8 cellular contexts compared by ENCODE assay signal in genomic region chr17:2087597-2088211, GRCh38. TPM values are rescaled to one million over a fixed set of nuclear protein-coding genes. Genes with fewer than 3 reads are reported as not detected.
DNase-seq lines count a peak whose midpoint lies in the region; ATAC-seq and TF ChIP-seq lines count a peak whose summit lies in the region.

No MANE protein-coding gene starts in this region.

- DNase-seq in NB4 (ENCODE audit: low read depth) (peak; percentile 92), upper lobe of left lung (peak in 1 of 2 donors; percentile 61), NCI-H1105 (lab: John Stamatoyannopoulos, UW) (no peak), DMS114 treated with DMSO at 0.1 percent for 48 hours (lab: John Stamatoyannopoulos, UW; ENCODE audit: unreplicated experiment) (no peak)
- peak; percentile 33 for DNase-seq in activated naive CD4-positive, alpha-beta T cell treated with anti-CD3 and anti-CD28 coated beads, Interleukin-2, amount 50 U/mL, for 16 hours

- H3K27me3 ChIP-seq in upper lobe of left lung, result no peaks in the 10 kb centered on the region

- H3K4me1 ChIP-seq in mesodermal cell (ENCODE audit: control insufficient read depth, insufficient read depth, low read length, poor library complexity, severe bottlenecking) (peaks cover 57% of the 10 kb centered on the region), upper lobe of left lung (peaks cover 75 to 95% (median 86%) of the 10 kb centered on the region in 4 donors)

- H3K9me3 ChIP-seq in mesodermal cell (ENCODE audit: control insufficient read depth, low read length) (no peaks in the 10 kb centered on the region), upper lobe of left lung (no peaks in the 10 kb centered on the region)

- H3K27ac ChIP-seq in mesodermal cell (ENCODE audit: low read depth, low read length, severe bottlenecking) (peak overlapping the region; percentile 10), upper lobe of left lung (peak overlapping the region in 3 of 4 donors; percentile 46 to 92 (median 86))

- peak; percentile 29 for ATAC-seq in GM21717 (IDR thresholded peaks at IDR 0.05; ENCODE audit: unreplicated experiment)
- ATAC-seq in upper lobe of left lung (ENCODE audit: low FRiP score in 2 of 2), result peak in 1 of 2 donors; percentile 6
- no peak for ATAC-seq in GM18870 (IDR thresholded peaks at IDR 0.05; ENCODE audit: unreplicated experiment)

- H3K36me3 ChIP-seq in mesodermal cell (ENCODE audit: control insufficient read depth, insufficient read depth, low read length) (peaks cover 13% of the 10 kb centered on the region), upper lobe of left lung (no peaks in the 10 kb centered on the region)

- TF ChIP-seq EP300 in upper lobe of left lung (IDR thresholded peaks at IDR 0.05), result peak in 2 of 4 donors; percentile 26 to 31

- H3K4me3 ChIP-seq in NB4 (ENCODE audit: low read depth, low read length) (no peak overlapping the region), mesodermal cell (ENCODE audit: extremely low read depth, insufficient read depth, low read length, poor library complexity, severe bottlenecking) (no peak overlapping the region), upper lobe of left lung (no peak overlapping the region)

- TF ChIP-seq CTCF in NB4 (IDR thresholded peaks at IDR 0.05; ENCODE audit: low read depth, low read length), result no peak
- TF ChIP-seq CTCF in upper lobe of left lung (IDR thresholded peaks at IDR 0.05), result no peak

- TF ChIP-seq POLR2A in NB4 (IDR thresholded peaks at IDR 0.05; ENCODE audit: extremely low read depth, insufficient read length), result no peak
- no peak for TF ChIP-seq POLR2A in upper lobe of left lung (IDR thresholded peaks at IDR 0.05)

- 93 to 96% methylated on average over 8 of the region's 10 CpGs for WGBS in mesodermal cell (ENCODE audit: insufficient coverage in 2 of 2), 2 experiments
- 46 to 57% methylated on average over 10 of the region's 10 CpGs for WGBS in upper lobe of left lung, 2 donors

RNA-seq across cellular contexts. Expression of gene HIC1, which starts 32.8 kb away (rescaled TPM):
- 1.3 TPM for polyA plus RNA-seq in mesodermal cell (2013, experiment 1 of 2)
- 2.1 TPM for polyA plus RNA-seq in mesodermal cell (2013, experiment 2 of 2)
- 10 to 100 TPM in 5 of 6 donors, 1 to 10 TPM in 1; 8.0 to 25.5 (median 19.1) TPM for total RNA-seq in upper lobe of left lung

RNA-seq across cellular contexts. Expression of gene OVCA2, which starts 45.9 kb away (rescaled TPM):
- polyA plus RNA-seq in mesodermal cell (2013, experiment 1 of 2), result 25.9 TPM
- polyA plus RNA-seq in mesodermal cell (2013, experiment 2 of 2), result 25.3 TPM
- 10 to 100 TPM; 20.1 to 56.1 (median 33.5) TPM for total RNA-seq in upper lobe of left lung

RNA-seq across cellular contexts. Expression of gene DPH1, which starts 57.8 kb away (rescaled TPM):
- polyA plus RNA-seq in mesodermal cell (2013, experiment 1 of 2), result 23.9 TPM
- polyA plus RNA-seq in mesodermal cell (2013, experiment 2 of 2), result 26.9 TPM
- total RNA-seq in upper lobe of left lung, result 100 to 1,000 TPM in 1 of 6 donors, 10 to 100 TPM in 5; 28.8 to 129 (median 45.1) TPM

Comparison
In these comparisons a context has a peak if more than half of its experiments do, and no peak if none do; other contexts are left out.
1. DNase-seq: peak in NB4 (single experiment) and activated naive CD4-positive, alpha-beta T cell treated with anti-CD3 and anti-CD28 coated beads, Interleukin-2, amount 50 U/mL, for 16 hours (single experiment); none in NCI-H1105 (single experiment) and DMS114 treated with DMSO at 0.1 percent for 48 hours (single experiment).